In genomic region chr13:48851707-48852106, GRCh38 we compare ENCODE assay signal across 19 cellular contexts.
DNase-seq lines count a peak whose midpoint lies in the region; ATAC-seq and TF ChIP-seq lines count a peak whose summit lies in the region.
"Had no signal": no experiment of that assay in that cellular context is flagged by ENCODE, and none has a peak within 500 bp of the region (broad histone marks: within the 10 kb centered on the region; RNA-seq: fewer than 3 reads in every experiment).

No MANE protein-coding gene starts in this region.

- no peak overlapping the region for H3K4me3 Mint-ChIP-seq in activated T-cell treated with anti-CD3 and anti-CD28 coated beads, Interleukin-2, amount 50 U/mL, for 4 hours
- H3K4me3 Mint-ChIP-seq in GM23338: no peak overlapping the region
- no peak overlapping the region for H3K4me3 Mint-ChIP-seq in activated CD8-positive, alpha-beta T cell treated with anti-CD3 and anti-CD28 coated beads for 36 hours
- no peak overlapping the region for H3K4me3 Mint-ChIP-seq in activated naive CD8-positive, alpha-beta T cell treated with anti-CD3 and anti-CD28 coated beads, Interleukin-2, amount 50 U/mL, for 24 hours

- H3K9me3 Mint-ChIP-seq in activated T-cell treated with anti-CD3 and anti-CD28 coated beads, Interleukin-2, amount 50 U/mL, for 4 hours: no peaks in the 10 kb centered on the region
- H3K9me3 Mint-ChIP-seq in GM23338: peaks cover 8% of the 10 kb centered on the region; the same call in 1 of the 3 replicates
- H3K9me3 Mint-ChIP-seq in activated CD8-positive, alpha-beta T cell treated with anti-CD3 and anti-CD28 coated beads for 36 hours: peaks cover 1% of the 10 kb centered on the region
- H3K9me3 Mint-ChIP-seq in activated naive CD8-positive, alpha-beta T cell treated with anti-CD3 and anti-CD28 coated beads, Interleukin-2, amount 50 U/mL, for 24 hours: no peaks in the 10 kb centered on the region

- peaks cover 31% of the 10 kb centered on the region for H3K4me1 ChIP-seq in GM23338 (ENCODE audit: insufficient read depth)
- H3K4me1 ChIP-seq: Peyer's patch had no signal

- no peaks in the 10 kb centered on the region for H4K20me1 ChIP-seq in GM23338 (replicated peaks; ENCODE audit: insufficient read depth)

- H3K9me2 ChIP-seq in GM23338 (ENCODE audit: insufficient read depth): no peaks in the 10 kb centered on the region

- peak; percentile 31 to 35 for ATAC-seq in activated T-cell treated with anti-CD3 and anti-CD28 coated beads, Interleukin-2, amount 50 U/mL, for 4 hours
- no peak for ATAC-seq in GM23338
- peak; percentile 31 for ATAC-seq in activated CD8-positive, alpha-beta T cell treated with anti-CD3 and anti-CD28 coated beads for 36 hours
- peak; percentile 25 for ATAC-seq in activated naive CD8-positive, alpha-beta T cell treated with anti-CD3 and anti-CD28 coated beads, Interleukin-2, amount 50 U/mL, for 24 hours
- ATAC-seq: HepG2, K562 had no signal

- H3K27me3 ChIP-seq in GM23338 (ENCODE audit: insufficient read depth): no peaks in the 10 kb centered on the region
- H3K27me3 ChIP-seq: MG63, Peyer's patch had no signal

- H2AFZ ChIP-seq in GM23338: no peak overlapping the region
- H2AFZ ChIP-seq: GM23248 had no signal

- peak overlapping the region; percentile 58 for H3K4me2 ChIP-seq in GM23338

- no peak for DNase-seq in activated T-cell treated with anti-CD3 and anti-CD28 coated beads, Interleukin-2, amount 50 U/mL, for 4 hours
- DNase-seq in activated T-cell treated with anti-CD3 and anti-CD28 coated beads, Interleukin-2, amount 50 U/mL, for 1 hour: no peak
- DNase-seq in GM23338 (ENCODE audit: low spot score) (no peak), NOMO-1 (lab: John Stamatoyannopoulos, UW; ENCODE audit: unreplicated experiment in 2 of 2) (no peak), NCI-H774 (lab: John Stamatoyannopoulos, UW) (no peak)
- no peak for DNase-seq in activated CD8-positive, alpha-beta T cell treated with anti-CD3 and anti-CD28 coated beads for 36 hours
- DNase-seq in activated naive CD8-positive, alpha-beta T cell treated with anti-CD3 and anti-CD28 coated beads, Interleukin-2, amount 50 U/mL, for 24 hours: no peak
- DNase-seq: GM23248, MG63, NCI-H1048, NCI-H1417 treated with DMSO at 0.1 percent for 48 hours, NCI-H187, NCI-H446, NCI-H526 treated with DMSO at 0.1 percent for 48 hours, Peyer's patch had no signal

- H3F3A ChIP-seq in GM23338 (replicated peaks; ENCODE audit: low read depth): no peaks in the 10 kb centered on the region

- H3K27me3 Mint-ChIP-seq in activated T-cell treated with anti-CD3 and anti-CD28 coated beads, Interleukin-2, amount 50 U/mL, for 4 hours (ENCODE audit: low read depth): peaks cover 10% of the 10 kb centered on the region
- peaks cover 2% of the 10 kb centered on the region for H3K27me3 Mint-ChIP-seq in GM23338 (ENCODE audit: insufficient read depth, low read depth, poor library complexity)
- H3K27me3 Mint-ChIP-seq in activated CD8-positive, alpha-beta T cell treated with anti-CD3 and anti-CD28 coated beads for 36 hours: peaks cover 10% of the 10 kb centered on the region
- H3K27me3 Mint-ChIP-seq in activated naive CD8-positive, alpha-beta T cell treated with anti-CD3 and anti-CD28 coated beads, Interleukin-2, amount 50 U/mL, for 24 hours: peaks cover 8% of the 10 kb centered on the region

- H3K36me3 ChIP-seq in GM23338 (ENCODE audit: insufficient read depth): no peaks in the 10 kb centered on the region
- H3K36me3 ChIP-seq: HAP-1, MG63, Peyer's patch had no signal

- no peak overlapping the region for H3K27ac Mint-ChIP-seq in GM23338
- H3K27ac Mint-ChIP-seq in activated CD8-positive, alpha-beta T cell treated with anti-CD3 and anti-CD28 coated beads for 36 hours: no peak overlapping the region
- peak overlapping the region; percentile 55 for H3K27ac Mint-ChIP-seq in activated naive CD8-positive, alpha-beta T cell treated with anti-CD3 and anti-CD28 coated beads, Interleukin-2, amount 50 U/mL, for 24 hours

- no peak overlapping the region for H3K4me3 ChIP-seq in GM23338
- H3K4me3 ChIP-seq: GM23248, HAP-1, K562, MG63, Peyer's patch had no signal

- POLR2A ChIA-PET in activated CD8-positive, alpha-beta T cell treated with anti-CD3 and anti-CD28 coated beads for 36 hours (lab: Charles Lee): no interaction called here

- no peak for TF ChIP-seq CTCF in GM23338 (conservative IDR thresholded peaks at IDR 0.05; ENCODE audit: low read depth in 2 of 2)
- no peak for TF ChIP-seq CTCF in activated CD8-positive, alpha-beta T cell treated with anti-CD3 and anti-CD28 coated beads for 36 hours (IDR thresholded peaks at IDR 0.05)

- peaks cover 27% of the 10 kb centered on the region for H3K4me1 Mint-ChIP-seq in activated T-cell treated with anti-CD3 and anti-CD28 coated beads, Interleukin-2, amount 50 U/mL, for 4 hours (ENCODE audit: low read depth)
- peaks cover 27% of the 10 kb centered on the region for H3K4me1 Mint-ChIP-seq in GM23338
- H3K4me1 Mint-ChIP-seq in activated CD8-positive, alpha-beta T cell treated with anti-CD3 and anti-CD28 coated beads for 36 hours (ENCODE audit: low read depth): peaks cover 38% of the 10 kb centered on the region
- peaks cover 37% of the 10 kb centered on the region for H3K4me1 Mint-ChIP-seq in activated naive CD8-positive, alpha-beta T cell treated with anti-CD3 and anti-CD28 coated beads, Interleukin-2, amount 50 U/mL, for 24 hours

- intact Hi-C loops in activated CD8-positive, alpha-beta T cell treated with anti-CD3 and anti-CD28 coated beads for 36 hours (cut with micrococcal nuclease): loop anchor here (2.0 kb wide), 1 partner anchor 33 kb away; no protein-coding TSS in a partner anchor

- CTCF ChIA-PET in activated CD8-positive, alpha-beta T cell treated with anti-CD3 and anti-CD28 coated beads for 36 hours (lab: Charles Lee): interaction anchor here (0.9 kb wide), 1 partner anchor 24 kb away, joined by 3 read pairs; no protein-coding TSS in a partner anchor

- H3K79me2 ChIP-seq in GM23338 (replicated peaks; ENCODE audit: insufficient read depth): no peaks in the 10 kb centered on the region

- H3K36me3 Mint-ChIP-seq in activated T-cell treated with anti-CD3 and anti-CD28 coated beads, Interleukin-2, amount 50 U/mL, for 4 hours (ENCODE audit: insufficient read depth): no peaks in the 10 kb centered on the region
- H3K36me3 Mint-ChIP-seq in GM23338 (ENCODE audit: low read depth): peaks cover 8% of the 10 kb centered on the region; the same call in 1 of the 3 replicates
- H3K36me3 Mint-ChIP-seq in activated CD8-positive, alpha-beta T cell treated with anti-CD3 and anti-CD28 coated beads for 36 hours (ENCODE audit: low read depth): no peaks in the 10 kb centered on the region
- H3K36me3 Mint-ChIP-seq in activated naive CD8-positive, alpha-beta T cell treated with anti-CD3 and anti-CD28 coated beads, Interleukin-2, amount 50 U/mL, for 24 hours (ENCODE audit: low read depth): no peaks in the 10 kb centered on the region

- no peak overlapping the region for H3K27ac ChIP-seq in GM23338 (ENCODE audit: low read depth)
- H3K27ac ChIP-seq: C4-2B, GM23248, Peyer's patch had no signal

TF ChIP-seq in GM23338, 12 proteins besides CTCF, POLR2A, EP300 and RAD21 (continues in another document):
- TF ChIP-seq, protein P1, sequence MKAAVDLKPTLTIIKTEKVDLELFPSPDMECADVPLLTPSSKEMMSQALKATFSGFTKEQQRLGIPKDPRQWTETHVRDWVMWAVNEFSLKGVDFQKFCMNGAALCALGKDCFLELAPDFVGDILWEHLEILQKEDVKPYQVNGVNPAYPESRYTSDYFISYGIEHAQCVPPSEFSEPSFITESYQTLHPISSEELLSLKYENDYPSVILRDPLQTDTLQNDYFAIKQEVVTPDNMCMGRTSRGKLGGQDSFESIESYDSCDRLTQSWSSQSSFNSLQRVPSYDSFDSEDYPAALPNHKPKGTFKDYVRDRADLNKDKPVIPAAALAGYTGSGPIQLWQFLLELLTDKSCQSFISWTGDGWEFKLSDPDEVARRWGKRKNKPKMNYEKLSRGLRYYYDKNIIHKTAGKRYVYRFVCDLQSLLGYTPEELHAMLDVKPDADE (IDR thresholded peaks at IDR 0.05): no peak
- TF ChIP-seq STAT1 (IDR thresholded peaks at IDR 0.05; ENCODE audit: unreplicated experiment): no peak
- no peak for TF ChIP-seq CREB1 (CRISPR knock-in tag; IDR thresholded peaks at IDR 0.05; ENCODE audit: low read depth)
- TF ChIP-seq ZNF114 (CRISPR knock-in tag; IDR thresholded peaks at IDR 0.05): no peak
- no peak for TF ChIP-seq JUNB (IDR thresholded peaks at IDR 0.05; ENCODE audit: unreplicated experiment)
- TF ChIP-seq POLR2AphosphoS5 (IDR thresholded peaks at IDR 0.05; ENCODE audit: low read depth): no peak
